8 cellular contexts compared by ENCODE assay signal in genomic region chr6:70667256-70667710, GRCh38. TPM values are rescaled to one million over a fixed set of nuclear protein-coding genes. Genes with fewer than 3 reads are reported as not detected.
DNase-seq lines count a peak whose midpoint lies in the region; ATAC-seq, FAIRE-seq and TF ChIP-seq lines count a peak whose summit lies in the region.

No MANE protein-coding gene starts in this region.

- no peak for DNase-seq in BE2C
- DNase-seq in ascending aorta (ENCODE audit: low spot score in 2 of 2) = no peak
- no peak for DNase-seq in mesenchymal stem cell
- DNase-seq in aorta = no peak
- DNase-seq in NCI-H1105 treated with DMSO at 0.1 percent for 48 hours (lab: John Stamatoyannopoulos, UW) = no peak
- no peak for DNase-seq in GM12892 (ENCODE audit: insufficient read length)

- H2BK15ac ChIP-seq in mesenchymal stem cell (ENCODE audit: low read depth, poor library complexity, severe bottlenecking) = no peak overlapping the region

- H3K4me2 ChIP-seq in mesenchymal stem cell (ENCODE audit: low read length, poor library complexity, severe bottlenecking) = peak overlapping the region; percentile 83

- H3K4me1 ChIP-seq in BE2C (peaks cover 3% of the 10 kb centered on the region; the same call in 1 of the 2 replicates), ascending aorta (no peaks in the 10 kb centered on the region), mesenchymal stem cell (ENCODE audit: control insufficient read depth, insufficient read depth, low read depth, low read length) (peaks cover 3% of the 10 kb centered on the region), aorta (ENCODE audit: control insufficient read depth in 1 of 2, insufficient read depth in 2 of 2, low read length in 2 of 2) (peaks cover 0 to 3% of the 10 kb centered on the region in 2 donors)

- H4K91ac ChIP-seq in mesenchymal stem cell (ENCODE audit: low read length) = no peak overlapping the region

- peak overlapping the region; percentile 49 for H2BK120ac ChIP-seq in mesenchymal stem cell (ENCODE audit: low read depth, low read length)

- intact Hi-C loops in ascending aorta (cut with DNase I) (loop anchor here (1.0 to 2.0 kb wide), 2 partner anchors 101 to 254 kb away; partner anchors contain the start of genes FAM135A and SDHAF4), aorta (cut with DNase I) (loop anchor here in 1 of 2 donors (5.0 to 10.0 kb wide), 2 partner anchors 100 to 252 kb away; partner anchors contain the start of genes FAM135A and SDHAF4)

- peak overlapping the region; percentile 93 for H3K9ac ChIP-seq in mesenchymal stem cell (ENCODE audit: low read length)

- peak overlapping the region; percentile 91 to 92 for H3K27ac ChIP-seq in ascending aorta
- peak overlapping the region; percentile 75 for H3K27ac ChIP-seq in mesenchymal stem cell (ENCODE audit: low read length, poor library complexity, severe bottlenecking)
- peak overlapping the region in 1 of 2 donors; percentile 76 for H3K27ac ChIP-seq in aorta (ENCODE audit: low read depth in 1 of 2, low read length in 2 of 2)

- H3K27me3 ChIP-seq in BE2C (no peaks in the 10 kb centered on the region), ascending aorta (no peaks in the 10 kb centered on the region), mesenchymal stem cell (ENCODE audit: control insufficient read depth in 1 of 2, insufficient read depth in 1 of 2, low read length in 2 of 2) (peaks cover 0 to 2% of the 10 kb centered on the region in 2 experiments), aorta (ENCODE audit: control insufficient read depth in 1 of 2, insufficient read depth in 2 of 2, low read length in 1 of 2) (no peaks in the 10 kb centered on the region)

- H2AK5ac ChIP-seq in mesenchymal stem cell (ENCODE audit: low read length, severe bottlenecking) = no peak overlapping the region

- peak overlapping the region; percentile 87 for H4K8ac ChIP-seq in mesenchymal stem cell (ENCODE audit: low read length)

- H3K14ac ChIP-seq in mesenchymal stem cell (ENCODE audit: low read length in 2 of 2) = no peak overlapping the region

- peak; percentile 2 for ATAC-seq in HG02571 (IDR thresholded peaks at IDR 0.05; ENCODE audit: unreplicated experiment)
- ATAC-seq in aorta (ENCODE audit: low FRiP score) = no peak
- no peak for ATAC-seq in HG03565 (IDR thresholded peaks at IDR 0.05; ENCODE audit: unreplicated experiment)

- H2BK12ac ChIP-seq in mesenchymal stem cell (ENCODE audit: low read length in 2 of 2) = no peak overlapping the region

- H3K4me3 ChIP-seq in BE2C (ENCODE audit: low read depth, low read length) = peak overlapping the region; percentile 85
- peak overlapping the region; percentile 82 to 97 for H3K4me3 ChIP-seq in ascending aorta
- peak overlapping the region; percentile 94 to 99 for H3K4me3 ChIP-seq in mesenchymal stem cell (ENCODE audit: insufficient read depth in 1 of 2, low read depth in 1 of 2, low read length in 2 of 2)
- peak overlapping the region; percentile 49 to 98 for H3K4me3 ChIP-seq in aorta (ENCODE audit: low read length in 2 of 2)

- peaks cover 6% of the 10 kb centered on the region for H3K79me1 ChIP-seq in mesenchymal stem cell (replicated peaks; ENCODE audit: low read length, poor library complexity, severe bottlenecking)

- no peak overlapping the region for H2BK5ac ChIP-seq in mesenchymal stem cell (ENCODE audit: low read depth, low read length, poor library complexity, severe bottlenecking)

- no peak for TF ChIP-seq CTCF in BE2C (IDR thresholded peaks at IDR 0.05; ENCODE audit: low read depth, low read length)
- no peak for TF ChIP-seq CTCF in ascending aorta (IDR thresholded peaks at IDR 0.05)

- no peaks in the 10 kb centered on the region for H3K36me3 ChIP-seq in BE2C
- H3K36me3 ChIP-seq in ascending aorta = no peaks in the 10 kb centered on the region
- H3K36me3 ChIP-seq in mesenchymal stem cell (ENCODE audit: control insufficient read depth in 1 of 2, insufficient read depth in 2 of 2, low read depth in 1 of 2, low read length in 2 of 2) = peaks cover 0 to 5% of the 10 kb centered on the region in 2 experiments
- H3K36me3 ChIP-seq in aorta (ENCODE audit: control insufficient read depth in 1 of 2, insufficient read depth in 2 of 2, low read length in 1 of 2) = no peaks in the 10 kb centered on the region

- 23% methylated on average over 15 of the region's 15 CpGs for WGBS in mesenchymal stem cell
- 3 to 5% methylated on average over 15 of the region's 15 CpGs for WGBS in aorta, 2 donors

- TF ChIP-seq POLR2A in GM12892 (IDR thresholded peaks at IDR 0.05; ENCODE audit: low read depth, low read length) = no peak

- peak overlapping the region; percentile 58 for H2AFZ ChIP-seq in mesenchymal stem cell (ENCODE audit: low read depth, low read length)

- H3K23ac ChIP-seq in mesenchymal stem cell (ENCODE audit: low read length in 2 of 2) = no peak overlapping the region

- no peaks in the 10 kb centered on the region for H3K9me3 ChIP-seq in BE2C
- H3K9me3 ChIP-seq in ascending aorta = no peaks in the 10 kb centered on the region
- H3K9me3 ChIP-seq in mesenchymal stem cell (ENCODE audit: control insufficient read depth, low read length) = no peaks in the 10 kb centered on the region
- H3K9me3 ChIP-seq in aorta (ENCODE audit: control insufficient read depth, low read length) = peaks cover 2% of the 10 kb centered on the region

- H3K18ac ChIP-seq in mesenchymal stem cell (ENCODE audit: low read depth in 1 of 2, low read length in 2 of 2) = peak overlapping the region; percentile 41 to 94

- peak overlapping the region in 1 of 2 experiments; percentile 64 for H3K4ac ChIP-seq in mesenchymal stem cell (ENCODE audit: low read depth in 1 of 2, low read length in 2 of 2)

- FAIRE-seq in GM12892 (lab: Jason Lieb, UNC) = no peak

RNA-seq across cellular contexts. Expression of gene SMAP1, which starts 0.4 kb away (rescaled TPM):
- 20.5 TPM for polyA plus RNA-seq in BE2C (2012; ENCODE audit: insufficient read depth, insufficient read length, low read depth)
- total RNA-seq in ascending aorta (13.2 TPM), aorta (10 to 100 TPM; 24.5 to 24.7 TPM)
- 29.4 TPM for polyA plus RNA-seq in mesenchymal stem cell (2013, experiment 1 of 2)
- polyA plus RNA-seq in mesenchymal stem cell (2013, experiment 2 of 2) = 30.5 TPM
- 10 to 100 TPM; 11.6 to 18.8 TPM for polyA plus RNA-seq in aorta
- polyA plus RNA-seq in GM12892 (2012; ENCODE audit: missing spikeins) = 19.6 TPM
